Comparison of ENCODE assay signal across 13 cellular contexts in the genomic region with DNA sequence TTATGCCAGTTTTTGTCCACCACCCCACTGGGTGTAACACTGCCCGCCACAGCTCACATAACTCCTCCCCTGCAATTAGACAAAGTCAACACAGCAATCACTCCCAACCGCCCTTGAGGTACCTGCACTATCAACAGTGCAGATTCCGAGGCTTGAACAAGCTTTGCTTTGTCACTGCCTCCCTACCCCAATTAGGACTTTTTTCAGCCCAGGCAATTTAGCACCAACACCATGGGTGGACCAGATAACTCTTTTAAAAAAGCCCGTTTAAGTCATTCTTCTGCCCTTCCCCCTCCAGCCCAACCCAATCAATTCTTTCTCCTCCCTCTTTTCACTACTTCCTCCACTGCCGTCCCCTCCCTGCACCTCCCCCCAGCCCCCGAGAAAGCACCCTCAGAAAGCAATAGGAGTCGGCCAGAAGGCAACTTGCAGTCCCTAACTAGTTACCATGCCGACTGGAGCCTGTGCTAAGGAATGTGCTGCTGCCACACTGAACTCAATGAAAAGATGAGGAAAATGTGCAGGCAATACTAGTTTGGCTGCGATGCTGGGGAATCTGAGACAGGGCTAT. TPM values are rescaled to one million over a fixed set of nuclear protein-coding genes. Genes with fewer than 3 reads are reported as not detected.
DNase-seq lines count a peak whose midpoint lies in the region; ATAC-seq and TF ChIP-seq lines count a peak whose summit lies in the region.
"Had no signal": no experiment of that assay in that cellular context is flagged by ENCODE, and none has a peak within 500 bp of the region (broad histone marks: within the 10 kb centered on the region; RNA-seq: fewer than 3 reads in every experiment).

No MANE protein-coding gene starts in this region.

- H3K27me3 Mint-ChIP-seq in Caco-2 (ENCODE audit: insufficient read depth, unreplicated experiment): peaks cover 7% of the 10 kb centered on the region
- peaks cover 14 to 33% of the 10 kb centered on the region in 2 donors for H3K27me3 Mint-ChIP-seq in CD8-positive, alpha-beta memory T cell

- H3K9me3 ChIP-seq in Caco-2: no peaks in the 10 kb centered on the region
- no peaks in the 10 kb centered on the region for H3K9me3 ChIP-seq in SJCRH30 (replicated peaks)
- no peaks in the 10 kb centered on the region for H3K9me3 ChIP-seq in CD8-positive, alpha-beta memory T cell (ENCODE audit: low read length)
- H3K9me3 ChIP-seq: testis had no signal

- no peak for ATAC-seq in GM18907 (IDR thresholded peaks at IDR 0.05; ENCODE audit: unreplicated experiment)
- ATAC-seq in GM19395 (IDR thresholded peaks at IDR 0.05; ENCODE audit: unreplicated experiment): no peak
- ATAC-seq: activated naive CD4-positive, alpha-beta T cell treated with anti-CD3 and anti-CD28 coated beads, Interleukin-2, amount 50 U/mL, for 72 hours had no signal

- peak overlapping the region; percentile 67 for H3K4me3 Mint-ChIP-seq in Caco-2 (ENCODE audit: unreplicated experiment)
- no peak overlapping the region for H3K4me3 Mint-ChIP-seq in CD8-positive, alpha-beta memory T cell

- TF ChIP-seq CTCF in Caco-2 (IDR thresholded peaks at IDR 0.05; ENCODE audit: insufficient read depth in 1 of 2, low read depth in 1 of 2, low read length in 1 of 2, severe bottlenecking in 1 of 2, unreplicated experiment in 1 of 2): no peak

- POLR2A ChIA-PET in Caco-2 (lab: Charles Lee): no interaction called here
- POLR2A ChIA-PET in CD8-positive, alpha-beta memory T cell (lab: Charles Lee): no interaction called here

- H3K4me1 ChIP-seq in Caco-2 (no peaks in the 10 kb centered on the region; the same call in 1 of the 2 replicates), SJCRH30 (no peaks in the 10 kb centered on the region)
- no peaks in the 10 kb centered on the region for H3K4me1 ChIP-seq in CD8-positive, alpha-beta memory T cell (ENCODE audit: insufficient read depth, low read length)
- H3K4me1 ChIP-seq: testis had no signal

- H3K4me3 ChIP-seq in Caco-2 (ENCODE audit: low read depth, low read length) (peak overlapping the region; percentile 0; the same call in 1 of the 2 replicates), SJCRH30 (no peak overlapping the region)
- H3K4me3 ChIP-seq in CD8-positive, alpha-beta memory T cell (ENCODE audit: low read length): no peak overlapping the region
- H3K4me3 ChIP-seq: testis had no signal

- no peaks in the 10 kb centered on the region for H3K9me3 Mint-ChIP-seq in Caco-2 (ENCODE audit: unreplicated experiment)
- peaks cover 0 to 5% (median 0%) of the 10 kb centered on the region in 5 donors for H3K9me3 Mint-ChIP-seq in CD8-positive, alpha-beta memory T cell

- H3K27ac Mint-ChIP-seq in Caco-2 (ENCODE audit: unreplicated experiment): no peak overlapping the region
- no peak overlapping the region for H3K27ac Mint-ChIP-seq in CD8-positive, alpha-beta memory T cell
- H3K27ac Mint-ChIP-seq: activated naive CD4-positive, alpha-beta T cell treated with anti-CD3 and anti-CD28 coated beads, Interleukin-2, amount 50 U/mL, for 72 hours had no signal

- CTCF ChIA-PET in Caco-2 (lab: Charles Lee): no interaction called here
- CTCF ChIA-PET in CD8-positive, alpha-beta memory T cell (lab: Charles Lee): no interaction called here

- no peaks in the 10 kb centered on the region for H3K36me3 Mint-ChIP-seq in Caco-2 (ENCODE audit: insufficient read depth, unreplicated experiment)
- H3K36me3 Mint-ChIP-seq in CD8-positive, alpha-beta memory T cell: no peaks in the 10 kb centered on the region
- H3K36me3 Mint-ChIP-seq: activated naive CD4-positive, alpha-beta T cell treated with anti-CD3 and anti-CD28 coated beads, Interleukin-2, amount 50 U/mL, for 72 hours had no signal

- H3K27me3 ChIP-seq in Caco-2 (replicated peaks; ENCODE audit: control insufficient read depth, insufficient read depth, low read length): no peaks in the 10 kb centered on the region; the same call in 1 of the 2 replicates
- H3K27me3 ChIP-seq in SJCRH30: no peaks in the 10 kb centered on the region
- peaks cover 3% of the 10 kb centered on the region for H3K27me3 ChIP-seq in CD8-positive, alpha-beta memory T cell (ENCODE audit: insufficient read depth, low read length, poor library complexity, severe bottlenecking)
- H3K27me3 ChIP-seq: testis had no signal

- H3K4me1 Mint-ChIP-seq in Caco-2 (ENCODE audit: low read depth, unreplicated experiment): peaks cover 17% of the 10 kb centered on the region
- H3K4me1 Mint-ChIP-seq in CD8-positive, alpha-beta memory T cell: no peaks in the 10 kb centered on the region

- intact Hi-C loops in Caco-2 (cut with micrococcal nuclease; ENCODE audit: unreplicated experiment): no loop called here

- BruUV-seq in Caco-2 (replicated peaks; lab: Mats Ljungman, UMichigan): no TSS peak

- peak; percentile 38 to 50 for DNase-seq in Caco-2
- DNase-seq in NCI-H146 (lab: John Stamatoyannopoulos, UW): peak; percentile 83
- DNase-seq in SJCRH30: peak; percentile 3 to 7
- peak; percentile 64 for DNase-seq in left kidney (ENCODE audit: low read depth, low spot score)
- DNase-seq in HCEC 1CT: no peak
- DNase-seq in CD8-positive, alpha-beta memory T cell: no peak
- DNase-seq: NCI-H1048, occipital lobe, SIG-M5, testis had no signal

- no peak overlapping the region for H3K27ac ChIP-seq in SJCRH30
- no peak overlapping the region for H3K27ac ChIP-seq in CD8-positive, alpha-beta memory T cell (ENCODE audit: low read depth, low read length)
- H3K27ac ChIP-seq: testis had no signal

- no peaks in the 10 kb centered on the region for H3K36me3 ChIP-seq in Caco-2 (ENCODE audit: control insufficient read depth, insufficient read depth, low read length)
- H3K36me3 ChIP-seq in SJCRH30: no peaks in the 10 kb centered on the region
- H3K36me3 ChIP-seq in CD8-positive, alpha-beta memory T cell (ENCODE audit: insufficient read depth, low read length): no peaks in the 10 kb centered on the region

RNA-seq across cellular contexts. Expression of gene OTX2, which starts 45.7 kb away (rescaled TPM):
- total RNA-seq in Caco-2 (2022): not detected in 2 replicates
- total RNA-seq in SJCRH30 (2014; rRNA removed; shearing (Covaris generic)): not detected in 2 replicates
- total RNA-seq in CD8-positive, alpha-beta memory T cell: not detected
- not detected for polyA plus RNA-seq in CD8-positive, alpha-beta memory T cell
- total RNA-seq: activated naive CD4-positive, alpha-beta T cell treated with anti-CD3 and anti-CD28 coated beads, Interleukin-2, amount 50 U/mL, for 72 hours; occipital lobe; testis had no signal

Comparison
In these comparisons a context has a peak if more than half of its experiments do, and no peak if none do; other contexts are left out.
1. DNase-seq: peak in Caco-2 (2 of 2), NCI-H146 (single experiment), SJCRH30 (2 of 2) and left kidney (single experiment); none in HCEC 1CT (single experiment) and CD8-positive, alpha-beta memory T cell (0 of 5).